In the genomic region with DNA sequence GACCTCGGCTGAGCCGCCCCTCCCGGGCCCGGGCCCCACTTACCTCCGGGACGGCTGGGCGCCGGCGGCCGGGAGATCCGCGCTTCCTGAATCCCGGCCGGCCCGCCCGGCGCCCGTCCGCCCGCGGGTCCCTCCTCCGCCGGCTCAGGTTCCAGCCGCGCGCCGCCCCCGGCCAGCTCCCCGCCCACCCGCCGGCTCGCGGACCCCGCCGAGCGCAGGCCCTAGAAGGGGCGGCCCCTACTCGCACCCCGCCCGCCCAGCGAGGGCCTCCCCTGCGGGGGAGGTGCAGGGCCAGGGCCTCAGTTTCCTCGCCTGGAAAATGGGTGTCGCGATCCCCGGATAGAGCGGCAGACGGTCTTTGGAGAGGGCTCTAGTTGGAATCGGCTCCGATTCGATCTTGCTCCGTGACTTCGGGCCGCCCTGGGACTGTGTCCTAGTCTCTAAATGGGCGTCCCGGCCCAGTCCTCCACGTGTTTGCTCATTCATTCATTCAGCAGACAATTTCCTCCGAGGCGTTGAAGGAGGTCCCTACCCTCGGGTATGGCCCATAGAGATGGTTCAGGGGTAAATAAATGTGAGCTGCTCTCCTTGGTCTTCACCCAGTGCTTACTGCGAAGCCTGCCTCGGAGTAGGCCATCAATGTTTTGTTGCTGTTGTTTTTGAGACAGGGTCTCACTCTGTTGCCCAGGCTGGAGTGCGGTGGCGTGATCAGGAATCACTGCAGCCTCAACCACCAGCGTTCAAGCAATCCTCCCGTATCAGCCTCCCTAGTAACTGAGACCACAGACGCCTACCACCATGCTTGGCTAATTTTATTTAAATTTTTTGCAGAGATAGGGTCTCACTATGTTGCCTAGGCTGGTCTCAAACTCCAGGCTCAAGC, we compare ENCODE assay signal across 10 cellular contexts. TPM values are rescaled to one million over a fixed set of nuclear protein-coding genes. Genes with fewer than 3 reads are reported as not detected.
DNase-seq lines count a peak whose midpoint lies in the region; ATAC-seq and TF ChIP-seq lines count a peak whose summit lies in the region.
"Had no signal": no experiment of that assay in that cellular context is flagged by ENCODE, and none has a peak within 500 bp of the region (broad histone marks: within the 10 kb centered on the region; RNA-seq: fewer than 3 reads in every experiment).

Gene TRPV4, minus strand, starts transcription at position 92 of the 883 bp plus-strand sequence. CDS start 18,602 bp downstream, outside the sequence.

- H3K27me3 Mint-ChIP-seq in activated T-cell treated with anti-CD3 and anti-CD28 coated beads, Interleukin-2, amount 50 U/mL, for 72 hours (ENCODE audit: low read depth): peaks cover 30% of the 10 kb centered on the region

- no peak for ATAC-seq in activated T-cell treated with anti-CD3 and anti-CD28 coated beads, Interleukin-2, amount 50 U/mL, for 72 hours (replicated peaks in 1 of 2)
- no peak for ATAC-seq in GM19328 (IDR thresholded peaks at IDR 0.05; ENCODE audit: unreplicated experiment)

- peak within 1 kb of the TSS; percentile 52 for H3K4me3 ChIP-seq in epithelial cell of proximal tubule (ENCODE audit: low read depth, low read length)
- peak within 1 kb of the TSS; percentile 47 to 49 for H3K4me3 ChIP-seq in vagina

- no peak within 1 kb of the TSS for H3K27ac ChIP-seq in vagina
- H3K27ac ChIP-seq: C4-2B had no signal

- no peak within 1 kb of the TSS for H3K27ac Mint-ChIP-seq in activated T-cell treated with anti-CD3 and anti-CD28 coated beads, Interleukin-2, amount 50 U/mL, for 72 hours

- no peaks in the 10 kb centered on the region for H3K36me3 ChIP-seq in vagina

- peaks cover 5% of the 10 kb centered on the region for H3K4me1 ChIP-seq in vagina

- TF ChIP-seq CTCF in epithelial cell of proximal tubule (conservative IDR thresholded peaks at IDR 0.05; ENCODE audit: low read depth, low read length) (no peak), vagina (IDR thresholded peaks at IDR 0.05) (no peak)

- no peaks in the 10 kb centered on the region for H3K9me3 Mint-ChIP-seq in activated T-cell treated with anti-CD3 and anti-CD28 coated beads, Interleukin-2, amount 50 U/mL, for 72 hours

- no peaks in the 10 kb centered on the region for H3K36me3 Mint-ChIP-seq in activated T-cell treated with anti-CD3 and anti-CD28 coated beads, Interleukin-2, amount 50 U/mL, for 72 hours (ENCODE audit: insufficient read depth in 2 of 2)

- H3K9me3 ChIP-seq in vagina: no peaks in the 10 kb centered on the region

- H3K4me1 Mint-ChIP-seq in activated T-cell treated with anti-CD3 and anti-CD28 coated beads, Interleukin-2, amount 50 U/mL, for 72 hours (ENCODE audit: low read depth): peaks cover 6% of the 10 kb centered on the region

- intact Hi-C loops in vagina (cut with DNase I): no loop called here

- no peak for TF ChIP-seq POLR2A in vagina (IDR thresholded peaks at IDR 0.05)

- DNase-seq in activated T-cell treated with anti-CD3 and anti-CD28 coated beads, Interleukin-2, amount 50 U/mL, for 72 hours: no peak
- DNase-seq in activated T-cell treated with anti-CD3 and anti-CD28 coated beads, Interleukin-2, amount 50 U/mL, for 1 hour: no peak
- no peak for DNase-seq in epithelial cell of proximal tubule (ENCODE audit: low read depth)
- DNase-seq in lung microvascular endothelial cell (ENCODE audit: low read depth in 2 of 2): peak; percentile 52 to 64
- no peak for DNase-seq in vagina (ENCODE audit: extremely low spot score in 2 of 2)
- DNase-seq in amniotic stem cell (lab: John Stamatoyannopoulos, UW): no peak
- no peak for DNase-seq in HPDE6-E6E7 (ENCODE audit: extremely low spot score)

- H3K4me3 Mint-ChIP-seq in activated T-cell treated with anti-CD3 and anti-CD28 coated beads, Interleukin-2, amount 50 U/mL, for 72 hours: peak within 1 kb of the TSS; percentile 22 to 63

- no peaks in the 10 kb centered on the region for H3K27me3 ChIP-seq in vagina

RNA-seq across cellular contexts. Expression of gene TRPV4, which starts in this region (rescaled TPM):
- not detected for total RNA-seq in activated T-cell treated with anti-CD3 and anti-CD28 coated beads, Interleukin-2, amount 50 U/mL, for 72 hours
- total RNA-seq in epithelial cell of proximal tubule (1.4 and 2.2 TPM in 2 replicates), lung microvascular endothelial cell (1.3 and 1.8 TPM in 2 replicates), vagina (5.6 TPM)
- total RNA-seq: NCI-H460 had no signal

Comparison
In these comparisons a context has a peak if more than half of its experiments do, and no peak if none do; other contexts are left out.
1. DNase-seq: peak in lung microvascular endothelial cell (2 of 2); none in activated T-cell treated with anti-CD3 and anti-CD28 coated beads, Interleukin-2, amount 50 U/mL, for 72 hours (0 of 2), activated T-cell treated with anti-CD3 and anti-CD28 coated beads, Interleukin-2, amount 50 U/mL, for 1 hour (single experiment), epithelial cell of proximal tubule (single experiment), vagina (0 of 2), amniotic stem cell (single experiment) and HPDE6-E6E7 (single experiment).